ENCODE assay signal across 1 cellular context in genomic region chr4:183783933-183784622, GRCh38.
A peak's percentile ranks its signal among the peaks of the same experiment; 100 is the strongest.
TF ChIP-seq lines count a peak whose summit lies in the region.

No MANE protein-coding gene starts in this region.

TF ChIP-seq in K562, 482 proteins besides CTCF, POLR2A, EP300 and RAD21 (continued from another document and continues in another):
- TF ChIP-seq, protein P1, sequence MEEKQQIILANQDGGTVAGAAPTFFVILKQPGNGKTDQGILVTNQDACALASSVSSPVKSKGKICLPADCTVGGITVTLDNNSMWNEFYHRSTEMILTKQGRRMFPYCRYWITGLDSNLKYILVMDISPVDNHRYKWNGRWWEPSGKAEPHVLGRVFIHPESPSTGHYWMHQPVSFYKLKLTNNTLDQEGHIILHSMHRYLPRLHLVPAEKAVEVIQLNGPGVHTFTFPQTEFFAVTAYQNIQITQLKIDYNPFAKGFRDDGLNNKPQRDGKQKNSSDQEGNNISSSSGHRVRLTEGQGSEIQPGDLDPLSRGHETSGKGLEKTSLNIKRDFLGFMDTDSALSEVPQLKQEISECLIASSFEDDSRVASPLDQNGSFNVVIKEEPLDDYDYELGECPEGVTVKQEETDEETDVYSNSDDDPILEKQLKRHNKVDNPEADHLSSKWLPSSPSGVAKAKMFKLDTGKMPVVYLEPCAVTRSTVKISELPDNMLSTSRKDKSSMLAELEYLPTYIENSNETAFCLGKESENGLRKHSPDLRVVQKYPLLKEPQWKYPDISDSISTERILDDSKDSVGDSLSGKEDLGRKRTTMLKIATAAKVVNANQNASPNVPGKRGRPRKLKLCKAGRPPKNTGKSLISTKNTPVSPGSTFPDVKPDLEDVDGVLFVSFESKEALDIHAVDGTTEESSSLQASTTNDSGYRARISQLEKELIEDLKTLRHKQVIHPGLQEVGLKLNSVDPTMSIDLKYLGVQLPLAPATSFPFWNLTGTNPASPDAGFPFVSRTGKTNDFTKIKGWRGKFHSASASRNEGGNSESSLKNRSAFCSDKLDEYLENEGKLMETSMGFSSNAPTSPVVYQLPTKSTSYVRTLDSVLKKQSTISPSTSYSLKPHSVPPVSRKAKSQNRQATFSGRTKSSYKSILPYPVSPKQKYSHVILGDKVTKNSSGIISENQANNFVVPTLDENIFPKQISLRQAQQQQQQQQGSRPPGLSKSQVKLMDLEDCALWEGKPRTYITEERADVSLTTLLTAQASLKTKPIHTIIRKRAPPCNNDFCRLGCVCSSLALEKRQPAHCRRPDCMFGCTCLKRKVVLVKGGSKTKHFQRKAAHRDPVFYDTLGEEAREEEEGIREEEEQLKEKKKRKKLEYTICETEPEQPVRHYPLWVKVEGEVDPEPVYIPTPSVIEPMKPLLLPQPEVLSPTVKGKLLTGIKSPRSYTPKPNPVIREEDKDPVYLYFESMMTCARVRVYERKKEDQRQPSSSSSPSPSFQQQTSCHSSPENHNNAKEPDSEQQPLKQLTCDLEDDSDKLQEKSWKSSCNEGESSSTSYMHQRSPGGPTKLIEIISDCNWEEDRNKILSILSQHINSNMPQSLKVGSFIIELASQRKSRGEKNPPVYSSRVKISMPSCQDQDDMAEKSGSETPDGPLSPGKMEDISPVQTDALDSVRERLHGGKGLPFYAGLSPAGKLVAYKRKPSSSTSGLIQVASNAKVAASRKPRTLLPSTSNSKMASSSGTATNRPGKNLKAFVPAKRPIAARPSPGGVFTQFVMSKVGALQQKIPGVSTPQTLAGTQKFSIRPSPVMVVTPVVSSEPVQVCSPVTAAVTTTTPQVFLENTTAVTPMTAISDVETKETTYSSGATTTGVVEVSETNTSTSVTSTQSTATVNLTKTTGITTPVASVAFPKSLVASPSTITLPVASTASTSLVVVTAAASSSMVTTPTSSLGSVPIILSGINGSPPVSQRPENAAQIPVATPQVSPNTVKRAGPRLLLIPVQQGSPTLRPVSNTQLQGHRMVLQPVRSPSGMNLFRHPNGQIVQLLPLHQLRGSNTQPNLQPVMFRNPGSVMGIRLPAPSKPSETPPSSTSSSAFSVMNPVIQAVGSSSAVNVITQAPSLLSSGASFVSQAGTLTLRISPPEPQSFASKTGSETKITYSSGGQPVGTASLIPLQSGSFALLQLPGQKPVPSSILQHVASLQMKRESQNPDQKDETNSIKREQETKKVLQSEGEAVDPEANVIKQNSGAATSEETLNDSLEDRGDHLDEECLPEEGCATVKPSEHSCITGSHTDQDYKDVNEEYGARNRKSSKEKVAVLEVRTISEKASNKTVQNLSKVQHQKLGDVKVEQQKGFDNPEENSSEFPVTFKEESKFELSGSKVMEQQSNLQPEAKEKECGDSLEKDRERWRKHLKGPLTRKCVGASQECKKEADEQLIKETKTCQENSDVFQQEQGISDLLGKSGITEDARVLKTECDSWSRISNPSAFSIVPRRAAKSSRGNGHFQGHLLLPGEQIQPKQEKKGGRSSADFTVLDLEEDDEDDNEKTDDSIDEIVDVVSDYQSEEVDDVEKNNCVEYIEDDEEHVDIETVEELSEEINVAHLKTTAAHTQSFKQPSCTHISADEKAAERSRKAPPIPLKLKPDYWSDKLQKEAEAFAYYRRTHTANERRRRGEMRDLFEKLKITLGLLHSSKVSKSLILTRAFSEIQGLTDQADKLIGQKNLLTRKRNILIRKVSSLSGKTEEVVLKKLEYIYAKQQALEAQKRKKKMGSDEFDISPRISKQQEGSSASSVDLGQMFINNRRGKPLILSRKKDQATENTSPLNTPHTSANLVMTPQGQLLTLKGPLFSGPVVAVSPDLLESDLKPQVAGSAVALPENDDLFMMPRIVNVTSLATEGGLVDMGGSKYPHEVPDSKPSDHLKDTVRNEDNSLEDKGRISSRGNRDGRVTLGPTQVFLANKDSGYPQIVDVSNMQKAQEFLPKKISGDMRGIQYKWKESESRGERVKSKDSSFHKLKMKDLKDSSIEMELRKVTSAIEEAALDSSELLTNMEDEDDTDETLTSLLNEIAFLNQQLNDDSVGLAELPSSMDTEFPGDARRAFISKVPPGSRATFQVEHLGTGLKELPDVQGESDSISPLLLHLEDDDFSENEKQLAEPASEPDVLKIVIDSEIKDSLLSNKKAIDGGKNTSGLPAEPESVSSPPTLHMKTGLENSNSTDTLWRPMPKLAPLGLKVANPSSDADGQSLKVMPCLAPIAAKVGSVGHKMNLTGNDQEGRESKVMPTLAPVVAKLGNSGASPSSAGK (IDR thresholded peaks at IDR 0.05) = no peak
- TF ChIP-seq, protein P2, sequence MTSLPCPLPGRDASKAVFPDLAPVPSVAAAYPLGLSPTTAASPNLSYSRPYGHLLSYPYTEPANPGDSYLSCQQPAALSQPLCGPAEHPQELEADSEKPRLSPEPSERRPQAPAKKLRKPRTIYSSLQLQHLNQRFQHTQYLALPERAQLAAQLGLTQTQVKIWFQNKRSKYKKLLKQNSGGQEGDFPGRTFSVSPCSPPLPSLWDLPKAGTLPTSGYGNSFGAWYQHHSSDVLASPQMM (CRISPR knock-in tag; IDR thresholded peaks at IDR 0.05) = no peak
- TF ChIP-seq ZNF766 (CRISPR knock-in tag; conservative IDR thresholded peaks at IDR 0.05) (no peak), DPF2 (IDR thresholded peaks at IDR 0.05) (no peak), ZNF407 (IDR thresholded peaks at IDR 0.05; ENCODE audit: low read depth) (no peak), EWSR1 (IDR thresholded peaks at IDR 0.05; ENCODE audit: borderline replicate concordance, low read depth, partially characterized antibody) (no peak), CEBPB (tag; IDR thresholded peaks at IDR 0.05) (0 out of 2 replicates have a peak, but pooled peaks have one; percentile 18), PYGO2 (tag; IDR thresholded peaks at IDR 0.05) (no peak), ZZZ3 (IDR thresholded peaks at IDR 0.05) (no peak), L3MBTL2 (IDR thresholded peaks at IDR 0.05) (no peak), NR2C2 (CRISPR knock-in tag; IDR thresholded peaks at IDR 0.05) (no peak), NR2C2 (tag; IDR thresholded peaks at IDR 0.05) (peak; percentile 52; the same call in 1 of the 2 replicates), FOSL1 (tag; conservative IDR thresholded peaks at IDR 0.05) (no peak), USF1 (CRISPR knock-in tag; IDR thresholded peaks at IDR 0.05) (no peak), ZNF551 (CRISPR knock-in tag; IDR thresholded peaks at IDR 0.05) (no peak), MTA1 (IDR thresholded peaks at IDR 0.05; ENCODE audit: borderline replicate concordance) (no peak), CEBPG (CRISPR knock-in tag; IDR thresholded peaks at IDR 0.05) (no peak), CEBPG (tag; conservative IDR thresholded peaks at IDR 0.05 in 1 of 2, IDR thresholded peaks at IDR 0.05 in 1 of 2) (peak in 1 of 2 experiments; percentile 56; a peak in 2 of 4 replicates), FOXA1 (IDR thresholded peaks at IDR 0.05; ENCODE audit: borderline replicate concordance) (no peak), ZNF354B (CRISPR knock-in tag; IDR thresholded peaks at IDR 0.05) (no peak), ZNF699 (CRISPR knock-in tag; IDR thresholded peaks at IDR 0.05; ENCODE audit: insufficient replicate concordance) (no peak), KAT8 (IDR thresholded peaks at IDR 0.05; ENCODE audit: low read depth) (no peak), GTF2E2 (tag; IDR thresholded peaks at IDR 0.05) (no peak)
- TF ChIP-seq, protein P3, sequence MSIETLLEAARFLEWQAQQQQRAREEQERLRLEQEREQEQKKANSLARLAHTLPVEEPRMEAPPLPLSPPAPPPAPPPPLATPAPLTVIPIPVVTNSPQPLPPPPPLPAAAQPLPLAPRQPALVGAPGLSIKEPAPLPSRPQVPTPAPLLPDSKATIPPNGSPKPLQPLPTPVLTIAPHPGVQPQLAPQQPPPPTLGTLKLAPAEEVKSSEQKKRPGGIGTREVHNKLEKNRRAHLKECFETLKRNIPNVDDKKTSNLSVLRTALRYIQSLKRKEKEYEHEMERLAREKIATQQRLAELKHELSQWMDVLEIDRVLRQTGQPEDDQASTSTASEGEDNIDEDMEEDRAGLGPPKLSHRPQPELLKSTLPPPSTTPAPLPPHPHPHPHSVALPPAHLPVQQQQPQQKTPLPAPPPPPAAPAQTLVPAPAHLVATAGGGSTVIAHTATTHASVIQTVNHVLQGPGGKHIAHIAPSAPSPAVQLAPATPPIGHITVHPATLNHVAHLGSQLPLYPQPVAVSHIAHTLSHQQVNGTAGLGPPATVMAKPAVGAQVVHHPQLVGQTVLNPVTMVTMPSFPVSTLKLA (conservative IDR thresholded peaks at IDR 0.05) = no peak
- TF ChIP-seq, protein P4, sequence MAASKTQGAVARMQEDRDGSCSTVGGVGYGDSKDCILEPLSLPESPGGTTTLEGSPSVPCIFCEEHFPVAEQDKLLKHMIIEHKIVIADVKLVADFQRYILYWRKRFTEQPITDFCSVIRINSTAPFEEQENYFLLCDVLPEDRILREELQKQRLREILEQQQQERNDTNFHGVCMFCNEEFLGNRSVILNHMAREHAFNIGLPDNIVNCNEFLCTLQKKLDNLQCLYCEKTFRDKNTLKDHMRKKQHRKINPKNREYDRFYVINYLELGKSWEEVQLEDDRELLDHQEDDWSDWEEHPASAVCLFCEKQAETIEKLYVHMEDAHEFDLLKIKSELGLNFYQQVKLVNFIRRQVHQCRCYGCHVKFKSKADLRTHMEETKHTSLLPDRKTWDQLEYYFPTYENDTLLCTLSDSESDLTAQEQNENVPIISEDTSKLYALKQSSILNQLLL (CRISPR knock-in tag; IDR thresholded peaks at IDR 0.05; ENCODE audit: borderline replicate concordance) = no peak
- TF ChIP-seq, protein P5, sequence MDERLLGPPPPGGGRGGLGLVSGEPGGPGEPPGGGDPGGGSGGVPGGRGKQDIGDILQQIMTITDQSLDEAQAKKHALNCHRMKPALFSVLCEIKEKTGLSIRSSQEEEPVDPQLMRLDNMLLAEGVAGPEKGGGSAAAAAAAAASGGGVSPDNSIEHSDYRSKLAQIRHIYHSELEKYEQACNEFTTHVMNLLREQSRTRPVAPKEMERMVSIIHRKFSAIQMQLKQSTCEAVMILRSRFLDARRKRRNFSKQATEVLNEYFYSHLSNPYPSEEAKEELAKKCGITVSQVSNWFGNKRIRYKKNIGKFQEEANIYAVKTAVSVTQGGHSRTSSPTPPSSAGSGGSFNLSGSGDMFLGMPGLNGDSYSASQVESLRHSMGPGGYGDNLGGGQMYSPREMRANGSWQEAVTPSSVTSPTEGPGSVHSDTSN (CRISPR knock-in tag; IDR thresholded peaks at IDR 0.05; ENCODE audit: low read depth) = no peak
- TF ChIP-seq, protein P5 (tag; conservative IDR thresholded peaks at IDR 0.05; ENCODE audit: low read depth) = peak; percentile 49; the same call in 1 of the 2 replicates
